Comparison of ENCODE assay signal across 1 cellular context in genomic region chr10:49158915-49159314, GRCh38.
TF ChIP-seq lines count a peak whose summit lies in the region.

No MANE protein-coding gene starts in this region.

TF ChIP-seq in K562, 482 proteins besides CTCF, POLR2A, EP300 and RAD21:
- peak; percentile 23; the same call in 1 of the 2 replicates for TF ChIP-seq SMARCE1 (IDR thresholded peaks at IDR 0.05)
- TF ChIP-seq, protein P1, sequence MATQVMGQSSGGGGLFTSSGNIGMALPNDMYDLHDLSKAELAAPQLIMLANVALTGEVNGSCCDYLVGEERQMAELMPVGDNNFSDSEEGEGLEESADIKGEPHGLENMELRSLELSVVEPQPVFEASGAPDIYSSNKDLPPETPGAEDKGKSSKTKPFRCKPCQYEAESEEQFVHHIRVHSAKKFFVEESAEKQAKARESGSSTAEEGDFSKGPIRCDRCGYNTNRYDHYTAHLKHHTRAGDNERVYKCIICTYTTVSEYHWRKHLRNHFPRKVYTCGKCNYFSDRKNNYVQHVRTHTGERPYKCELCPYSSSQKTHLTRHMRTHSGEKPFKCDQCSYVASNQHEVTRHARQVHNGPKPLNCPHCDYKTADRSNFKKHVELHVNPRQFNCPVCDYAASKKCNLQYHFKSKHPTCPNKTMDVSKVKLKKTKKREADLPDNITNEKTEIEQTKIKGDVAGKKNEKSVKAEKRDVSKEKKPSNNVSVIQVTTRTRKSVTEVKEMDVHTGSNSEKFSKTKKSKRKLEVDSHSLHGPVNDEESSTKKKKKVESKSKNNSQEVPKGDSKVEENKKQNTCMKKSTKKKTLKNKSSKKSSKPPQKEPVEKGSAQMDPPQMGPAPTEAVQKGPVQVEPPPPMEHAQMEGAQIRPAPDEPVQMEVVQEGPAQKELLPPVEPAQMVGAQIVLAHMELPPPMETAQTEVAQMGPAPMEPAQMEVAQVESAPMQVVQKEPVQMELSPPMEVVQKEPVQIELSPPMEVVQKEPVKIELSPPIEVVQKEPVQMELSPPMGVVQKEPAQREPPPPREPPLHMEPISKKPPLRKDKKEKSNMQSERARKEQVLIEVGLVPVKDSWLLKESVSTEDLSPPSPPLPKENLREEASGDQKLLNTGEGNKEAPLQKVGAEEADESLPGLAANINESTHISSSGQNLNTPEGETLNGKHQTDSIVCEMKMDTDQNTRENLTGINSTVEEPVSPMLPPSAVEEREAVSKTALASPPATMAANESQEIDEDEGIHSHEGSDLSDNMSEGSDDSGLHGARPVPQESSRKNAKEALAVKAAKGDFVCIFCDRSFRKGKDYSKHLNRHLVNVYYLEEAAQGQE (CRISPR knock-in tag; IDR thresholded peaks at IDR 0.05; ENCODE audit: low read depth): no peak
- no peak for TF ChIP-seq ZNF354B (CRISPR knock-in tag; IDR thresholded peaks at IDR 0.05)
- TF ChIP-seq BDP1 (IDR thresholded peaks at IDR 0.05; ENCODE audit: insufficient read depth, insufficient read length): no peak
- TF ChIP-seq ZNF174 (CRISPR knock-in tag; IDR thresholded peaks at IDR 0.05): no peak
- TF ChIP-seq HMBOX1 (IDR thresholded peaks at IDR 0.05): no peak
- no peak for TF ChIP-seq DMBX1 (CRISPR knock-in tag; IDR thresholded peaks at IDR 0.05; ENCODE audit: borderline replicate concordance)
- no peak for TF ChIP-seq TAF15 (IDR thresholded peaks at IDR 0.05; ENCODE audit: low read depth, low read length)
- no peak for TF ChIP-seq TRIM24 (IDR thresholded peaks at IDR 0.05)
- TF ChIP-seq HNRNPL (IDR thresholded peaks at IDR 0.05; ENCODE audit: low read depth, low read length): no peak
- no peak for TF ChIP-seq ZNF584 (CRISPR knock-in tag; IDR thresholded peaks at IDR 0.05; ENCODE audit: low read depth)
- no peak for TF ChIP-seq JUN (IDR thresholded peaks at IDR 0.05; ENCODE audit: borderline replicate concordance, low read depth, low read length)
- no peak for TF ChIP-seq JUN (CRISPR knock-in tag; IDR thresholded peaks at IDR 0.05; ENCODE audit: borderline replicate concordance)
- peak; percentile 50 for TF ChIP-seq FOSL1 (tag; conservative IDR thresholded peaks at IDR 0.05)
- TF ChIP-seq RAD51 (IDR thresholded peaks at IDR 0.05; ENCODE audit: borderline replicate concordance, low read depth): no peak
- TF ChIP-seq ZBTB7A (IDR thresholded peaks at IDR 0.05; ENCODE audit: borderline replicate concordance, control insufficient read depth, low read depth, low read length): no peak
- TF ChIP-seq, protein P2, sequence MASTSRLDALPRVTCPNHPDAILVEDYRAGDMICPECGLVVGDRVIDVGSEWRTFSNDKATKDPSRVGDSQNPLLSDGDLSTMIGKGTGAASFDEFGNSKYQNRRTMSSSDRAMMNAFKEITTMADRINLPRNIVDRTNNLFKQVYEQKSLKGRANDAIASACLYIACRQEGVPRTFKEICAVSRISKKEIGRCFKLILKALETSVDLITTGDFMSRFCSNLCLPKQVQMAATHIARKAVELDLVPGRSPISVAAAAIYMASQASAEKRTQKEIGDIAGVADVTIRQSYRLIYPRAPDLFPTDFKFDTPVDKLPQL (IDR thresholded peaks at IDR 0.05; ENCODE audit: extremely low read depth, insufficient read length): no peak
- no peak for TF ChIP-seq ZC3H11A (IDR thresholded peaks at IDR 0.05; ENCODE audit: low read depth, low read length)
- TF ChIP-seq, protein P3, sequence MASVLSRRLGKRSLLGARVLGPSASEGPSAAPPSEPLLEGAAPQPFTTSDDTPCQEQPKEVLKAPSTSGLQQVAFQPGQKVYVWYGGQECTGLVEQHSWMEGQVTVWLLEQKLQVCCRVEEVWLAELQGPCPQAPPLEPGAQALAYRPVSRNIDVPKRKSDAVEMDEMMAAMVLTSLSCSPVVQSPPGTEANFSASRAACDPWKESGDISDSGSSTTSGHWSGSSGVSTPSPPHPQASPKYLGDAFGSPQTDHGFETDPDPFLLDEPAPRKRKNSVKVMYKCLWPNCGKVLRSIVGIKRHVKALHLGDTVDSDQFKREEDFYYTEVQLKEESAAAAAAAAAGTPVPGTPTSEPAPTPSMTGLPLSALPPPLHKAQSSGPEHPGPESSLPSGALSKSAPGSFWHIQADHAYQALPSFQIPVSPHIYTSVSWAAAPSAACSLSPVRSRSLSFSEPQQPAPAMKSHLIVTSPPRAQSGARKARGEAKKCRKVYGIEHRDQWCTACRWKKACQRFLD (CRISPR knock-in tag; IDR thresholded peaks at IDR 0.05): no peak
- TF ChIP-seq HOXB6 (CRISPR knock-in tag; IDR thresholded peaks at IDR 0.05; ENCODE audit: borderline replicate concordance): no peak
- TF ChIP-seq, protein P4, sequence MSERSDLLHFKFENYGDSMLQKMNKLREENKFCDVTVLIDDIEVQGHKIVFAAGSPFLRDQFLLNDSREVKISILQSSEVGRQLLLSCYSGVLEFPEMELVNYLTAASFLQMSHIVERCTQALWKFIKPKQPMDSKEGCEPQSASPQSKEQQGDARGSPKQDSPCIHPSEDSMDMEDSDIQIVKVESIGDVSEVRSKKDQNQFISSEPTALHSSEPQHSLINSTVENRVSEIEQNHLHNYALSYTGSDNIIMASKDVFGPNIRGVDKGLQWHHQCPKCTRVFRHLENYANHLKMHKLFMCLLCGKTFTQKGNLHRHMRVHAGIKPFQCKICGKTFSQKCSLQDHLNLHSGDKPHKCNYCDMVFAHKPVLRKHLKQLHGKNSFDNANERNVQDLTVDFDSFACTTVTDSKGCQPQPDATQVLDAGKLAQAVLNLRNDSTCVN (CRISPR knock-in tag; IDR thresholded peaks at IDR 0.05): no peak
- TF ChIP-seq FOXA3 (CRISPR knock-in tag; conservative IDR thresholded peaks at IDR 0.05 in 1 of 2, IDR thresholded peaks at IDR 0.05 in 1 of 2): peak in 1 of 2 experiments; percentile 74; a peak in 2 of 4 replicates
- TF ChIP-seq WHSC1 (IDR thresholded peaks at IDR 0.05; ENCODE audit: low read length): no peak
- no peak for TF ChIP-seq KAT8 (IDR thresholded peaks at IDR 0.05; ENCODE audit: low read depth)
- peak; percentile 38 for TF ChIP-seq POLR2H (tag; IDR thresholded peaks at IDR 0.05; ENCODE audit: low read depth)
- TF ChIP-seq, protein P5, sequence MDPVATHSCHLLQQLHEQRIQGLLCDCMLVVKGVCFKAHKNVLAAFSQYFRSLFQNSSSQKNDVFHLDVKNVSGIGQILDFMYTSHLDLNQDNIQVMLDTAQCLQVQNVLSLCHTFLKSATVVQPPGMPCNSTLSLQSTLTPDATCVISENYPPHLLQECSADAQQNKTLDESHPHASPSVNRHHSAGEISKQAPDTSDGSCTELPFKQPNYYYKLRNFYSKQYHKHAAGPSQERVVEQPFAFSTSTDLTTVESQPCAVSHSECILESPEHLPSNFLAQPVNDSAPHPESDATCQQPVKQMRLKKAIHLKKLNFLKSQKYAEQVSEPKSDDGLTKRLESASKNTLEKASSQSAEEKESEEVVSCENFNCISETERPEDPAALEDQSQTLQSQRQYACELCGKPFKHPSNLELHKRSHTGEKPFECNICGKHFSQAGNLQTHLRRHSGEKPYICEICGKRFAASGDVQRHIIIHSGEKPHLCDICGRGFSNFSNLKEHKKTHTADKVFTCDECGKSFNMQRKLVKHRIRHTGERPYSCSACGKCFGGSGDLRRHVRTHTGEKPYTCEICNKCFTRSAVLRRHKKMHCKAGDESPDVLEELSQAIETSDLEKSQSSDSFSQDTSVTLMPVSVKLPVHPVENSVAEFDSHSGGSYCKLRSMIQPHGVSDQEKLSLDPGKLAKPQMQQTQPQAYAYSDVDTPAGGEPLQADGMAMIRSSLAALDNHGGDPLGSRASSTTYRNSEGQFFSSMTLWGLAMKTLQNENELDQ (CRISPR knock-in tag; IDR thresholded peaks at IDR 0.05; ENCODE audit: borderline replicate concordance): no peak
